8 cellular contexts compared by ENCODE assay signal in the genomic region with DNA sequence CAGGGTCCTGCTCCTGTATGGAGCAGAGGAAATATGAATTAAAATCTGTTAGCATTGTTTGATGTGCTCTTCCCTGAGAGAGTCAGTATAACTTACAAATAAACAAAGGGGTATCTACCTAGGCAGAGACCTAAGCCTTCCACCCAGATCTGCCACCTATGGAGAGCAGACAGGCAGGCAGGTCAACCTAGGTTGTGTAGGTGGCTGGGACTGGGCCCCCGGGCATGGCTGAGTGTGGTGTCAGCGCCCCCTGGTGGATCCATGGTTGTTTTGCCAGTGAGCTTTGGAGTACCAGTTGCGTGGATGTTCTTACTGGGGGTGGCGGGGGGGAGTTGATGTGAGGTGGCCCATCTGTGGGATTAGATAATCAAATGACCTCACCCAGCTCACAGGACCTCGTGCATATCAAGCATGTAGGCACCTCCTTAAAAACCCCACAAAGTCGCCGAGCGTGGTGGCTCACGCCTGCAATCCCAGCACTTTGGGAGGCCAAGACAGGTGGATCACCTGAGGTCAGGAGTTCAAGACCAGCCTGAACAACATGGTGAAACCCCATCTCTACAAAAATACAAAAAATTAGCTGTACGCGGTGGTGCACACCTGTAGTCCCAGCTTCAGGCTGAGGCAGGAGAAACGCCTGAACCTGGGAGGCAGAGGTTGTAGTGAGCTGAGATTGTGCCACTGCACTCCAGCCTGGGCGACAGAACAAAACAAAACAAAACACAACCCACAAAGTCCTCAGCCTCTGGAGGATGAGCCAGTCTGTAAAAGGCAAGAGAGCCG. TPM values are rescaled to one million over a fixed set of nuclear protein-coding genes. Genes with fewer than 3 reads are reported as not detected.
DNase-seq lines count a peak whose midpoint lies in the region; ATAC-seq lines count a peak whose summit lies in the region.

No MANE protein-coding gene starts in this region.

- ATAC-seq in HG02610 (IDR thresholded peaks at IDR 0.05; ENCODE audit: unreplicated experiment), result peak; percentile 56
- ATAC-seq in left ventricle myocardium superior, result peak; percentile 96
- peak; percentile 91 for ATAC-seq in sciatic nerve

- intact Hi-C loops in left ventricle myocardium superior (cut with micrococcal nuclease) (no loop called here), sciatic nerve (cut with DNase I) (loop anchor here (5.0 kb wide), 1 partner anchor 213 kb away; no protein-coding TSS in a partner anchor)

- DNase-seq in EH (ENCODE audit: low read depth), result peak; percentile 66
- peak; percentile 6 to 32 for DNase-seq in NCI-H187 (lab: John Stamatoyannopoulos, UW)
- DNase-seq in T-helper 22 cell (ENCODE audit: low read depth), result peak; percentile 66
- DNase-seq in amniotic stem cell (lab: John Stamatoyannopoulos, UW), result peak; percentile 8
- peak; percentile 89 for DNase-seq in left ventricle myocardium superior
- peak; percentile 90 for DNase-seq in sciatic nerve (ENCODE audit: low spot score)
- no peak for DNase-seq in NCI-H1048 (lab: John Stamatoyannopoulos, UW)

RNA-seq across cellular contexts. Expression of gene DUS2, which starts 17.6 kb away (rescaled TPM):
- total RNA-seq in left ventricle myocardium superior (4.9 TPM), sciatic nerve (14.7 TPM)

RNA-seq across cellular contexts. Expression of gene DDX28, which starts 17.7 kb away (rescaled TPM):
- total RNA-seq in left ventricle myocardium superior, result 7.7 TPM
- total RNA-seq in sciatic nerve, result 6.3 TPM

RNA-seq across cellular contexts. Expression of gene DPEP2NB, which starts 25.0 kb away (rescaled TPM):
- not detected for total RNA-seq in left ventricle myocardium superior
- not detected for total RNA-seq in sciatic nerve

RNA-seq across cellular contexts. Expression of gene DPEP2, which starts 41.4 kb away (rescaled TPM):
- total RNA-seq in left ventricle myocardium superior (2.2 TPM), sciatic nerve (4.4 TPM)

RNA-seq across cellular contexts. Expression of gene NFATC3, which starts 44.5 kb away (rescaled TPM):
- total RNA-seq in left ventricle myocardium superior (24.7 TPM), sciatic nerve (66.4 TPM)
